ENCODE assay signal across 17 cellular contexts in the genomic region with DNA sequence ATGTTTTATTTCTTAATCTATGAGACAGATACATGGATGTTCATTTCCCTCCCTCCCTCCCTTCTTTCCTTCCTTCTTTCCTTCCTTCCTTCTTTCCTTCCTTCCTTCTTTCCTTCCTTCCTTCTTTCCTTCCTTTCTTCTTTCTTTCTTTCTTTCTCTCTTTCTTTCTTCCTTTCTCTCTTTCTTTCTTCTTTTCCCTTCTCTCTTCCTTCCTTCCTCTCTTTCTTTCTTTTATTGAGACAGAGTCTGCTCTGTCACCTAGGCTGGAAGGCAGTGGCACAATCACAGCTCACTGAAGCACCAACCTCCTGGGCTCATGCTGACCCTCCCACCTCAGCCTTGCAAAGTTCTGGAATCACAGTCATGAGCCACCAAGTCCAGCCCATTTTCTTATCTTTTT. TPM values are rescaled to one million over a fixed set of nuclear protein-coding genes. Genes with fewer than 3 reads are reported as not detected.
DNase-seq lines count a peak whose midpoint lies in the region; ATAC-seq and TF ChIP-seq lines count a peak whose summit lies in the region.
"Had no signal": no experiment of that assay in that cellular context is flagged by ENCODE, and none has a peak within 500 bp of the region (broad histone marks: within the 10 kb centered on the region; RNA-seq: fewer than 3 reads in every experiment).

No MANE protein-coding gene starts in this region.

- no peaks in the 10 kb centered on the region for H3K9me3 ChIP-seq in A673 (ENCODE audit: low read depth, low read length, poor library complexity, severe bottlenecking)
- H3K9me3 ChIP-seq in SK-N-MC (ENCODE audit: low read depth, low read length) = no peaks in the 10 kb centered on the region
- H3K9me3 ChIP-seq in psoas muscle = no peaks in the 10 kb centered on the region
- H3K9me3 ChIP-seq: BLaER1 treated with 17β-estradiol and CSF1 and Interleukin-3, amounts not matched to agents 10 nM and 100 nM; Caco-2 had no signal

- H3K36me3 ChIP-seq in A673 (ENCODE audit: insufficient read depth, low read length, poor library complexity, severe bottlenecking) = no peaks in the 10 kb centered on the region
- no peaks in the 10 kb centered on the region for H3K36me3 ChIP-seq in SK-N-MC (ENCODE audit: insufficient read depth, low read length)
- H3K36me3 ChIP-seq in psoas muscle (ENCODE audit: insufficient read depth in 1 of 2, low read depth in 1 of 2) = no peaks in the 10 kb centered on the region
- H3K36me3 ChIP-seq: BLaER1 treated with 17β-estradiol and CSF1 and Interleukin-3, amounts not matched to agents 10 nM and 100 nM had no signal

- peak overlapping the region; percentile 37 for H3K9ac ChIP-seq in SK-N-MC (ENCODE audit: insufficient read length)
- H3K9ac ChIP-seq: BLaER1 treated with 17β-estradiol and CSF1 and Interleukin-3, amounts not matched to agents 10 nM and 100 nM had no signal

- peaks cover 48% of the 10 kb centered on the region for H3K4me1 ChIP-seq in A673 (ENCODE audit: insufficient read depth, low read length, poor library complexity, severe bottlenecking)
- peaks cover 16% of the 10 kb centered on the region for H3K4me1 ChIP-seq in psoas muscle
- H3K4me1 ChIP-seq: Caco-2 had no signal

- intact Hi-C loops in A673 (cut with micrococcal nuclease; ENCODE audit: unreplicated experiment) = no loop called here
- intact Hi-C loops in psoas muscle (cut with DNase I) = no loop called here

- no peak for ATAC-seq in psoas muscle
- ATAC-seq in HG03159 (IDR thresholded peaks at IDR 0.05; ENCODE audit: unreplicated experiment) = no peak
- ATAC-seq: CD8-positive, alpha-beta T cell; GM12878 had no signal

- DNase-seq in A673 (ENCODE audit: low spot score) = no peak
- no peak for DNase-seq in SK-N-MC (ENCODE audit: low read depth, low spot score)
- no peak for DNase-seq in epithelial cell of prostate (ENCODE audit: low read depth, low spot score)
- no peak for DNase-seq in psoas muscle
- no peak for DNase-seq in inferior parietal cortex (ENCODE audit: extremely low spot score)
- DNase-seq in GM10248 (ENCODE audit: extremely low spot score) = no peak
- DNase-seq: Caco-2; Calu3; CD4-positive, alpha-beta T cell; CD8-positive, alpha-beta T cell; DMS79 treated with DMSO at 0.1 percent for 48 hours; GF-D8 had no signal

- peak overlapping the region; percentile 77 for H3K27ac ChIP-seq in A673 (ENCODE audit: low read depth, low read length, poor library complexity, severe bottlenecking)
- peak overlapping the region; percentile 97 for H3K27ac ChIP-seq in SK-N-MC
- H3K27ac ChIP-seq in epithelial cell of prostate = peak overlapping the region; percentile 50
- H3K27ac ChIP-seq in psoas muscle = peak overlapping the region; percentile 76
- H3K27ac ChIP-seq: 22Rv1; BLaER1 treated with 17β-estradiol and CSF1 and Interleukin-3, amounts not matched to agents 10 nM and 100 nM; C4-2B had no signal

- BruUV-seq in A673 (replicated peaks; lab: Mats Ljungman, UMichigan) = no TSS peak

- TF ChIP-seq CTCF in A673 (conservative IDR thresholded peaks at IDR 0.05; ENCODE audit: low read depth, low read length) = no peak
- TF ChIP-seq CTCF in psoas muscle (IDR thresholded peaks at IDR 0.05) = no peak
- TF ChIP-seq CTCF in GM10248 (IDR thresholded peaks at IDR 0.05; ENCODE audit: control extremely low read depth, extremely low read depth, low read depth, missing control alignments) = no peak

- CTCF ChIA-PET in A673 (lab: Charles Lee) (interaction anchor here (1.0 kb wide), 1 partner anchor 20 kb away, joined by 3 read pairs; no protein-coding TSS in a partner anchor), GM10248 (lab: Yijun Ruan, JAX) (interaction anchor here (1.0 to 1.5 kb wide), 3 partner anchors 10 to 21 kb away, joined by 3 to 5 read pairs (median 5); no protein-coding TSS in a partner anchor)

- POLR2A ChIA-PET in A673 (lab: Charles Lee; ENCODE audit: low non-redundant PET) = interaction anchor here (0.6 kb wide), 2 partner anchors 15 to 16 kb away, joined by 4 read pairs; no protein-coding TSS in a partner anchor
- POLR2A ChIA-PET in GM10248 (lab: Yijun Ruan, JAX) = no interaction called here

- H3K27me3 ChIP-seq in A673 (replicated peaks; ENCODE audit: insufficient read depth, low read depth, low read length, poor library complexity) (no peaks in the 10 kb centered on the region), psoas muscle (ENCODE audit: insufficient read depth in 3 of 3, low read length in 2 of 3) (no peaks in the 10 kb centered on the region)

- H3K4me3 ChIP-seq in A673 (ENCODE audit: low read depth, low read length, poor library complexity, severe bottlenecking) (no peak overlapping the region), SK-N-MC (no peak overlapping the region), psoas muscle (no peak overlapping the region)
- H3K4me3 ChIP-seq: BLaER1 treated with 17β-estradiol and CSF1 and Interleukin-3, amounts not matched to agents 10 nM and 100 nM; GM12878 had no signal

RNA-seq across cellular contexts. Expression of a gene that starts 5.5 kb away (rescaled TPM):
- total RNA-seq in A673 (2021) (38.8 and 42.4 TPM in 2 replicates), psoas muscle (10 to 100 TPM in 2 of 4 donors, 1 to 10 TPM in 2; 2.0 to 27.7 (median 8.1) TPM)
- 1 to 10 TPM in 2 of 3 donors, under 1 TPM in 1; 0.87 to 3.5 (median 3.0) TPM for polyA plus RNA-seq in psoas muscle
- total RNA-seq: Calu3, GM12878 had no signal
- polyA plus RNA-seq: GM12878 had no signal

RNA-seq across cellular contexts. Expression of a gene that starts 23.3 kb away (rescaled TPM):
- total RNA-seq in A673 (2021) (95.7 and 100 TPM in 2 replicates), psoas muscle (10 to 100 TPM; 22.8 to 33.4 (median 28.7) TPM)
- polyA plus RNA-seq in psoas muscle = 10 to 100 TPM; 26.0 to 45.0 (median 38.2) TPM

RNA-seq across cellular contexts. Expression of a gene that starts 42.8 kb away (rescaled TPM):
- total RNA-seq in A673 (2021) (74.4 and 92.6 TPM in 2 replicates), psoas muscle (10 to 100 TPM in 1 of 4 donors, 1 to 10 TPM in 3; 6.2 to 10.3 (median 8.6) TPM)
- 1 to 10 TPM; 5.6 to 8.8 (median 6.2) TPM for polyA plus RNA-seq in psoas muscle
